Comparison of ENCODE assay signal across 8 cellular contexts in genomic region chr10:131453772-131454634, GRCh38.
DNase-seq lines count a peak whose midpoint lies in the region; ATAC-seq and TF ChIP-seq lines count a peak whose summit lies in the region.

No MANE protein-coding gene starts in this region.

- peaks cover 50% of the 10 kb centered on the region for H3K27me3 Mint-ChIP-seq in type B pancreatic cell

- intact Hi-C loops in head of caudate nucleus (cut with DNase I), result loop anchor here (10.0 kb wide), 1 partner anchor 421 kb away; no protein-coding TSS in a partner anchor

- H3K27ac Mint-ChIP-seq in type B pancreatic cell, result peak overlapping the region; percentile 68

- H3K9me3 Mint-ChIP-seq in type B pancreatic cell, result no peaks in the 10 kb centered on the region

- TF ChIP-seq CTCF in type B pancreatic cell (conservative IDR thresholded peaks at IDR 0.05), result peak; percentile 96

- DNase-seq in NCI-H1092 treated with DMSO at 0.1 percent for 48 hours (lab: John Stamatoyannopoulos, UW), result peak; percentile 1
- peak; percentile 85 to 89 for DNase-seq in activated T-cell treated with anti-CD3 and anti-CD28 coated beads, Interleukin-2, amount 50 U/mL, for 48 hours
- peak; percentile 67 to 94 (median 86) for DNase-seq in head of caudate nucleus
- DNase-seq in occipital lobe (lab: John Stamatoyannopoulos, UW), result peak; percentile 43
- peak; percentile 86 for DNase-seq in type B pancreatic cell (ENCODE audit: extremely low spot score, unreplicated experiment)

- peaks cover 34% of the 10 kb centered on the region for H3K4me1 Mint-ChIP-seq in type B pancreatic cell (ENCODE audit: unreplicated experiment)

- peak overlapping the region; percentile 79 for H3K4me3 Mint-ChIP-seq in type B pancreatic cell

- ATAC-seq in GM18868 (IDR thresholded peaks at IDR 0.05; ENCODE audit: unreplicated experiment) (peak; percentile 77), GM18867 (IDR thresholded peaks at IDR 0.05; ENCODE audit: unreplicated experiment) (no peak), GM18520 (IDR thresholded peaks at IDR 0.05; ENCODE audit: unreplicated experiment) (no peak)

- no peaks in the 10 kb centered on the region for H3K36me3 Mint-ChIP-seq in type B pancreatic cell

Comparison
In these comparisons a context has a peak if more than half of its experiments do, and no peak if none do; other contexts are left out.
1. DNase-seq: peak in every context shown above with its lines; median percentile 87 in activated T-cell treated with anti-CD3 and anti-CD28 coated beads, Interleukin-2, amount 50 U/mL, for 48 hours; 86 in head of caudate nucleus; 86 in type B pancreatic cell; 43 in occipital lobe; 1 in NCI-H1092 treated with DMSO at 0.1 percent for 48 hours.